ENCODE assay signal across 23 cellular contexts in genomic region chr3:197577366-197578074, GRCh38. TPM values are rescaled to one million over a fixed set of nuclear protein-coding genes. Genes with fewer than 3 reads are reported as not detected.
A peak's percentile ranks its signal among the peaks of the same experiment; 100 is the strongest.
DNase-seq lines count a peak whose midpoint lies in the region; ATAC-seq and TF ChIP-seq lines count a peak whose summit lies in the region.
"Had no signal": no experiment of that assay in that cellular context is flagged by ENCODE, and none has a peak within 500 bp of the region (broad histone marks: within the 10 kb centered on the region; RNA-seq: fewer than 3 reads in every experiment).

No MANE protein-coding gene starts in this region.

- H2BK15ac ChIP-seq in H9 (ENCODE audit: low read depth, low read length) (no peak overlapping the region), mesendoderm (replicated peaks; ENCODE audit: low read depth) (no peak overlapping the region)

- H3K4me2 ChIP-seq in H9 (ENCODE audit: insufficient read depth, insufficient read length, low read length): no peak overlapping the region
- no peak overlapping the region for H3K4me2 ChIP-seq in mesendoderm (ENCODE audit: low read length)

- H3K9ac ChIP-seq in H9 (ENCODE audit: extremely low read depth, insufficient read length, low read length) (no peak overlapping the region), mesendoderm (ENCODE audit: low read length) (no peak overlapping the region)

- no peak overlapping the region for H4K8ac ChIP-seq in H9 (replicated peaks; ENCODE audit: insufficient read length, low read depth, low read length)
- no peak overlapping the region for H4K8ac ChIP-seq in mesendoderm (ENCODE audit: low read depth, low read length)

- H2BK120ac ChIP-seq in H9 (ENCODE audit: low read depth, low read length, poor library complexity, severe bottlenecking) (no peak overlapping the region), mesendoderm (ENCODE audit: low read depth, low read length) (no peak overlapping the region)

- H2BK5ac ChIP-seq in H9 (ENCODE audit: insufficient read length, low read length) (no peak overlapping the region), mesendoderm (ENCODE audit: low read length) (no peak overlapping the region)

- no peak overlapping the region for H3K27ac ChIP-seq in H9 (ENCODE audit: insufficient read length, low read depth, low read length)
- H3K27ac ChIP-seq in mesendoderm (ENCODE audit: low read depth, low read length): no peak overlapping the region
- H3K27ac ChIP-seq: HL-60 had no signal

- no peak overlapping the region for H3K4me3 Mint-ChIP-seq in H9
- no peak overlapping the region for H3K4me3 Mint-ChIP-seq in activated naive CD8-positive, alpha-beta T cell treated with anti-CD3 and anti-CD28 coated beads for 36 hours
- H3K4me3 Mint-ChIP-seq: CD4-positive, CD25-positive, alpha-beta regulatory T cell; CD8-positive, alpha-beta memory T cell had no signal

- H3T11ph ChIP-seq in H9 (ENCODE audit: low read length): no peak overlapping the region

- H4K91ac ChIP-seq in H9 (ENCODE audit: insufficient read length, low read depth, low read length): no peak overlapping the region

- no peak overlapping the region for H3K4me3 ChIP-seq in epithelial cell of esophagus (ENCODE audit: low read length)
- no peak overlapping the region for H3K4me3 ChIP-seq in mesendoderm (ENCODE audit: low read length)
- H3K4me3 ChIP-seq: GM12878, HAP-1 had no signal

- H3K4ac ChIP-seq in H9 (ENCODE audit: low read depth, low read length) (no peak overlapping the region), mesendoderm (ENCODE audit: low read depth, low read length) (no peak overlapping the region)

- no peak overlapping the region for H4K5ac ChIP-seq in H9 (ENCODE audit: insufficient read length, low read depth, low read length)
- no peak overlapping the region for H4K5ac ChIP-seq in mesendoderm (ENCODE audit: low read length)

- TF ChIP-seq CTCF in H9 (conservative IDR thresholded peaks at IDR 0.05) (no peak), epithelial cell of esophagus (IDR thresholded peaks at IDR 0.05; ENCODE audit: insufficient read depth, low read depth, low read length, missing control alignments) (no peak)

- H3K9me3 ChIP-seq in H9 (ENCODE audit: control insufficient read depth, low read depth, low read length): no peaks in the 10 kb centered on the region
- H3K9me3 ChIP-seq: BE2C, HAP-1 had no signal

- no peak overlapping the region for H2AFZ ChIP-seq in H9 (ENCODE audit: low read length)

- H3K23me2 ChIP-seq in H9 (ENCODE audit: insufficient read length, low read depth, low read length, poor library complexity, severe bottlenecking): no peaks in the 10 kb centered on the region

- DNase-seq in H9: no peak
- DNase-seq in amniotic epithelial cell (ENCODE audit: low read depth): peak; percentile 38
- DNase-seq in epithelial cell of esophagus (ENCODE audit: low read depth): peak; percentile 33
- DNase-seq in mesendoderm: no peak
- no peak for DNase-seq in activated CD4-positive, alpha-beta T cell treated with anti-CD3 and anti-CD28 coated beads, Interleukin-2, amount 50 U/mL, for 1 hour
- no peak for DNase-seq in middle frontal gyrus (ENCODE audit: extremely low spot score, low spot score)
- DNase-seq in activated naive CD8-positive, alpha-beta T cell treated with anti-CD3 and anti-CD28 coated beads for 36 hours: no peak
- DNase-seq: ACHN; BE2C; C1 segment of cervical spinal cord; CD4-positive, CD25-positive, alpha-beta regulatory T cell; CD8-positive, alpha-beta memory T cell; COR-L47; DMS 273 treated with DMSO at 0.1 percent for 48 hours; DMS53; DND-41; EL; GOT3 had no signal

- peaks cover 80 to 84% of the 10 kb centered on the region in 2 experiments for H3K4me1 Mint-ChIP-seq in H9
- no peaks in the 10 kb centered on the region for H3K4me1 Mint-ChIP-seq in activated naive CD8-positive, alpha-beta T cell treated with anti-CD3 and anti-CD28 coated beads for 36 hours
- H3K4me1 Mint-ChIP-seq: CD4-positive, CD25-positive, alpha-beta regulatory T cell; CD8-positive, alpha-beta memory T cell had no signal

- H2BK12ac ChIP-seq in H9 (ENCODE audit: insufficient read length, low read depth, low read length): no peak overlapping the region

- H2AK5ac ChIP-seq in H9 (ENCODE audit: insufficient read length, low read length): no peak overlapping the region
- H2AK5ac ChIP-seq in mesendoderm (ENCODE audit: low read length): no peak overlapping the region

- peak overlapping the region in 2 of 3 experiments; percentile 28 to 32; a peak in 5 of 7 replicates for H3K27ac Mint-ChIP-seq in H9
- no peak overlapping the region for H3K27ac Mint-ChIP-seq in activated naive CD8-positive, alpha-beta T cell treated with anti-CD3 and anti-CD28 coated beads for 36 hours

- peaks cover 26% of the 10 kb centered on the region for H3K4me1 ChIP-seq in H9 (ENCODE audit: insufficient read depth, low read length)
- H3K4me1 ChIP-seq in mesendoderm (ENCODE audit: control insufficient read depth, low read depth, low read length): peaks cover 15% of the 10 kb centered on the region
- H3K4me1 ChIP-seq: BE2C had no signal

- H4K20me1 ChIP-seq in H9 (ENCODE audit: control insufficient read depth, insufficient read depth, insufficient read length): peaks cover 2% of the 10 kb centered on the region

- H3K23ac ChIP-seq in H9 (ENCODE audit: insufficient read length, low read depth, low read length): no peak overlapping the region
- H3K23ac ChIP-seq in mesendoderm (ENCODE audit: low read length): no peak overlapping the region

- no peaks in the 10 kb centered on the region for H3K36me3 ChIP-seq in mesendoderm (ENCODE audit: control insufficient read depth, insufficient read depth, low read length)
- H3K36me3 ChIP-seq: BE2C, HAP-1 had no signal

- H3K79me1 ChIP-seq in H9 (ENCODE audit: insufficient read depth, low read depth, low read length, poor library complexity, severe bottlenecking) (no peaks in the 10 kb centered on the region), mesendoderm (ENCODE audit: low read length) (no peaks in the 10 kb centered on the region)

- no peaks in the 10 kb centered on the region; the same call in none of the 2 replicates for H3K27me3 Mint-ChIP-seq in H9 (ENCODE audit: low read depth)
- no peaks in the 10 kb centered on the region for H3K27me3 Mint-ChIP-seq in activated naive CD8-positive, alpha-beta T cell treated with anti-CD3 and anti-CD28 coated beads for 36 hours

- H3K14ac ChIP-seq in H9 (ENCODE audit: insufficient read depth, low read length): no peak overlapping the region

- H3K36me3 Mint-ChIP-seq in H9 (ENCODE audit: insufficient read depth in 1 of 3, low read depth in 3 of 3): peaks cover 2 to 14% (median 13%) of the 10 kb centered on the region in 3 experiments; a peak in 6 of 7 replicates
- no peaks in the 10 kb centered on the region for H3K36me3 Mint-ChIP-seq in activated naive CD8-positive, alpha-beta T cell treated with anti-CD3 and anti-CD28 coated beads for 36 hours
- H3K36me3 Mint-ChIP-seq: CD8-positive, alpha-beta memory T cell had no signal

- H3K79me2 ChIP-seq in H9 (ENCODE audit: insufficient read depth, low read length): no peaks in the 10 kb centered on the region
- H3K79me2 ChIP-seq in mesendoderm (ENCODE audit: control insufficient read depth, insufficient read depth, low read length): no peaks in the 10 kb centered on the region

- H3K27me3 ChIP-seq in H9 (ENCODE audit: insufficient read depth, low read length): no peaks in the 10 kb centered on the region
- H3K27me3 ChIP-seq in mesendoderm (ENCODE audit: insufficient read depth, low read length, poor library complexity): no peaks in the 10 kb centered on the region
- H3K27me3 ChIP-seq: BE2C had no signal

- H2BK20ac ChIP-seq in H9 (ENCODE audit: low read depth, low read length, poor library complexity, severe bottlenecking): no peak overlapping the region

- no peak for ATAC-seq in HG03442 (IDR thresholded peaks at IDR 0.05; ENCODE audit: unreplicated experiment)
- ATAC-seq: GM12878 had no signal

- WGBS in H9 (ENCODE audit: extremely low coverage, insufficient read length, low lambda C conversion rate): no CpG with 5 or more reads among the region's 13 CpGs
- WGBS in mesendoderm (ENCODE audit: extremely low coverage, insufficient coverage, low lambda C conversion rate): no CpG with 5 or more reads among the region's 13 CpGs

- no peak overlapping the region for H3K18ac ChIP-seq in H9 (ENCODE audit: insufficient read length, low read depth, low read length)
- no peak overlapping the region for H3K18ac ChIP-seq in mesendoderm (ENCODE audit: low read length)

- peaks cover 15 to 17% of the 10 kb centered on the region in 2 experiments for H3K9me3 Mint-ChIP-seq in H9
- H3K9me3 Mint-ChIP-seq in activated naive CD8-positive, alpha-beta T cell treated with anti-CD3 and anti-CD28 coated beads for 36 hours: no peaks in the 10 kb centered on the region
- H3K9me3 Mint-ChIP-seq: CD4-positive, CD25-positive, alpha-beta regulatory T cell; CD8-positive, alpha-beta memory T cell had no signal

- H3K56ac ChIP-seq in H9 (ENCODE audit: insufficient read length, low read depth, low read length) (no peak overlapping the region), mesendoderm (ENCODE audit: low read length) (peak overlapping the region; percentile 22)

RNA-seq across cellular contexts. Expression of gene BDH1, which starts 21.8 kb away (rescaled TPM):
- 16.3 and 23.8 TPM in 2 replicates for total RNA-seq in H9 (2021)
- polyA plus RNA-seq in mesendoderm (2013, experiment 1 of 2): 7.9 TPM
- polyA plus RNA-seq in mesendoderm (2013, experiment 2 of 2): 8.5 TPM
- total RNA-seq in activated naive CD8-positive, alpha-beta T cell treated with anti-CD3 and anti-CD28 coated beads for 36 hours: 10 to 100 TPM; 63.5 to 71.0 TPM
- total RNA-seq: G401 had no signal

Comparison
In these comparisons a context has a peak if more than half of its experiments do, and no peak if none do; other contexts are left out.
1. DNase-seq: peak in amniotic epithelial cell (single experiment) and epithelial cell of esophagus (single experiment); none in H9 (single experiment), mesendoderm (single experiment), activated CD4-positive, alpha-beta T cell treated with anti-CD3 and anti-CD28 coated beads, Interleukin-2, amount 50 U/mL, for 1 hour (single experiment), middle frontal gyrus (single experiment) and activated naive CD8-positive, alpha-beta T cell treated with anti-CD3 and anti-CD28 coated beads for 36 hours (single experiment).